Comparison of ENCODE assay signal across 8 cellular contexts in the genomic region with DNA sequence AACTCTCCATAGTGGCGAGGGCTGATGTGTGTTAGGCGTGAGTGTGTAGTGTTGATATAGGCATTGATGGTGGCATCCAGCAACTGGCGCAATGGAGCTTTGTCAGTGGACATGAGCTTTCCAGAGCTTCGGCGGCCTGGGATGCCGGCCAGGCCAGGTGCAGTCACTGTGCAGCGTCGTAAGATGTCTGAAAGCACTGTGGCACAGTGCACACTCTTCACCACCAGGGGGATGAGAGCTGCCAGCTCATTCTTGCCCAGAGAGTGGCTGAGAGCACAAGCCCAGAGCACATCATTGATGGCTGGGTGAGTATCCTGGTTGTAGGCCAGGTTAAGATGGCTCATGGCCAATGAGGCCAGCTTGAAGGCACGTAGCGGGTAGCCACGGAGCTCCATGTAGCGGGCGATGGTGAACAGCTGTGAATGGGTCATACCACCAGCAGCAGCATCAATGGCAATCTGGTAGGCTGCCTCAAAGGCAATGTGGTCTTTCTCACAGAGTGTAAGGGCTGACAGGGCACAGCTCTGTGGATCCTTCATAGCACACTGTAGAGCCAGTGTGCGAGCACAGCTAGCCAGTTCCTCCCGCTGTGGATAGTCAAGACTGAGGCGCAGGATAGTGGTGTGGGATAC. TPM values are rescaled to one million over a fixed set of nuclear protein-coding genes. Genes with fewer than 3 reads are reported as not detected.
DNase-seq lines count a peak whose midpoint lies in the region; ATAC-seq and TF ChIP-seq lines count a peak whose summit lies in the region.

No MANE protein-coding gene starts in this region.

- DNase-seq in NCI-H526 (lab: John Stamatoyannopoulos, UW): peak; percentile 77 to 94
- DNase-seq in activated CD8-positive, alpha-beta T cell treated with anti-CD3 and anti-CD28 coated beads, Interleukin-2, amount 10 ng/mL, durations not matched to agents 7 days and 5 days: peak; percentile 73
- peak; percentile 75 for DNase-seq in epithelial cell of esophagus (ENCODE audit: low read depth)
- DNase-seq in naive B cell: peak; percentile 35
- peak in 1 of 2 donors; percentile 64 for DNase-seq in suprapubic skin (ENCODE audit: low spot score in 2 of 2)
- DNase-seq in epidermal melanocyte (ENCODE audit: insufficient read length, low spot score): no peak

- H3K9me3 ChIP-seq in suprapubic skin: no peaks in the 10 kb centered on the region

- TF ChIP-seq EP300 in suprapubic skin (IDR thresholded peaks at IDR 0.05): no peak

- CTCF ChIA-PET in activated CD8-positive, alpha-beta T cell treated with anti-CD3 and anti-CD28 coated beads, Interleukin-2, amount 10 ng/mL, durations not matched to agents 7 days and 5 days (lab: Charles Lee): interaction anchor here (0.7 to 11.4 kb wide), 24 partner anchors 12 to 560 kb away, joined by 3 to 361 read pairs (median 4); partner anchors contain the start of genes HPDL, MUTYH, TESK2 and TOE1

- H3K9me3 Mint-ChIP-seq in activated CD8-positive, alpha-beta T cell treated with anti-CD3 and anti-CD28 coated beads, Interleukin-2, amount 10 ng/mL, durations not matched to agents 7 days and 5 days (ENCODE audit: insufficient read depth): no peaks in the 10 kb centered on the region
- no peaks in the 10 kb centered on the region for H3K9me3 Mint-ChIP-seq in naive B cell

- no peak overlapping the region for H3K27ac Mint-ChIP-seq in activated CD8-positive, alpha-beta T cell treated with anti-CD3 and anti-CD28 coated beads, Interleukin-2, amount 10 ng/mL, durations not matched to agents 7 days and 5 days
- H3K27ac Mint-ChIP-seq in naive B cell: no peak overlapping the region

- H3K4me3 Mint-ChIP-seq in activated CD8-positive, alpha-beta T cell treated with anti-CD3 and anti-CD28 coated beads, Interleukin-2, amount 10 ng/mL, durations not matched to agents 7 days and 5 days: no peak overlapping the region
- H3K4me3 Mint-ChIP-seq in naive B cell: peak overlapping the region in 1 of 8 donors; percentile 50

- peak; percentile 71 for TF ChIP-seq CTCF in GM12801 (IDR thresholded peaks at IDR 0.05; ENCODE audit: extremely low read depth, insufficient read length)
- TF ChIP-seq CTCF in epithelial cell of esophagus (IDR thresholded peaks at IDR 0.05; ENCODE audit: insufficient read depth, low read depth, low read length, missing control alignments): peak; percentile 96
- TF ChIP-seq CTCF in suprapubic skin (IDR thresholded peaks at IDR 0.05): peak; percentile 48 to 79

- H3K27me3 Mint-ChIP-seq in activated CD8-positive, alpha-beta T cell treated with anti-CD3 and anti-CD28 coated beads, Interleukin-2, amount 10 ng/mL, durations not matched to agents 7 days and 5 days (ENCODE audit: low read depth): no peaks in the 10 kb centered on the region
- no peaks in the 10 kb centered on the region for H3K27me3 Mint-ChIP-seq in naive B cell

- no peak overlapping the region for H3K4me3 ChIP-seq in epithelial cell of esophagus (ENCODE audit: low read length)
- H3K4me3 ChIP-seq in suprapubic skin: no peak overlapping the region

- no peak overlapping the region for H3K27ac ChIP-seq in suprapubic skin

- TF ChIP-seq POLR2A in suprapubic skin (IDR thresholded peaks at IDR 0.05): no peak

- peaks cover 12% of the 10 kb centered on the region for H3K4me1 ChIP-seq in suprapubic skin

- POLR2A ChIA-PET in activated CD8-positive, alpha-beta T cell treated with anti-CD3 and anti-CD28 coated beads, Interleukin-2, amount 10 ng/mL, durations not matched to agents 7 days and 5 days (lab: Charles Lee): interaction anchor here (0.9 to 1.3 kb wide), 4 partner anchors 281 to 473 kb away, joined by 3 to 5 read pairs (median 4); partner anchors contain the start of gene TESK2

- peaks cover 14% of the 10 kb centered on the region for H3K4me1 Mint-ChIP-seq in activated CD8-positive, alpha-beta T cell treated with anti-CD3 and anti-CD28 coated beads, Interleukin-2, amount 10 ng/mL, durations not matched to agents 7 days and 5 days (ENCODE audit: low read depth)
- H3K4me1 Mint-ChIP-seq in naive B cell: peaks cover 9 to 16% (median 14%) of the 10 kb centered on the region in 3 donors

- ATAC-seq in HG03097 (IDR thresholded peaks at IDR 0.05; ENCODE audit: low FRiP score, unreplicated experiment) (peak; percentile 55), naive B cell (ENCODE audit: low read depth in 2 of 2) (peak; percentile 83)
- peak; percentile 86 for ATAC-seq in activated CD8-positive, alpha-beta T cell treated with anti-CD3 and anti-CD28 coated beads, Interleukin-2, amount 10 ng/mL, durations not matched to agents 7 days and 5 days

- peaks cover 8% of the 10 kb centered on the region for H3K36me3 ChIP-seq in suprapubic skin

- no peaks in the 10 kb centered on the region for H3K27me3 ChIP-seq in suprapubic skin

- WGBS in suprapubic skin: 61% methylated on average over 14 of the region's 16 CpGs

- H3K36me3 Mint-ChIP-seq in activated CD8-positive, alpha-beta T cell treated with anti-CD3 and anti-CD28 coated beads, Interleukin-2, amount 10 ng/mL, durations not matched to agents 7 days and 5 days (ENCODE audit: low read depth): peaks cover 11% of the 10 kb centered on the region
- peaks cover 0 to 6% of the 10 kb centered on the region in 2 donors for H3K36me3 Mint-ChIP-seq in naive B cell

RNA-seq across cellular contexts. Expression of gene UROD, which starts 6.7 kb away (rescaled TPM):
- total RNA-seq in activated CD8-positive, alpha-beta T cell treated with anti-CD3 and anti-CD28 coated beads, Interleukin-2, amount 10 ng/mL, durations not matched to agents 7 days and 5 days: 10 to 100 TPM; 74.7 to 76.4 TPM
- polyA plus RNA-seq in naive B cell (ENCODE audit: low read depth in 6 of 6): 10 to 100 TPM; 59.9 to 95.9 (median 77.4) TPM
- 10 to 100 TPM; 45.4 to 65.9 (median 57.2) TPM for total RNA-seq in suprapubic skin

RNA-seq across cellular contexts. Expression of gene HECTD3, which starts 7.6 kb away (rescaled TPM):
- total RNA-seq in activated CD8-positive, alpha-beta T cell treated with anti-CD3 and anti-CD28 coated beads, Interleukin-2, amount 10 ng/mL, durations not matched to agents 7 days and 5 days: 10 to 100 TPM; 33.5 to 38.6 TPM
- 10 to 100 TPM in 5 of 6 donors, 1 to 10 TPM in 1; 9.1 to 31.6 (median 16.1) TPM for polyA plus RNA-seq in naive B cell (ENCODE audit: low read depth in 6 of 6)
- 10 to 100 TPM; 37.8 to 65.5 (median 56.8) TPM for total RNA-seq in suprapubic skin

RNA-seq across cellular contexts. Expression of gene EIF2B3, which starts 32.3 kb away (rescaled TPM):
- 10 to 100 TPM; 24.6 to 28.8 TPM for total RNA-seq in activated CD8-positive, alpha-beta T cell treated with anti-CD3 and anti-CD28 coated beads, Interleukin-2, amount 10 ng/mL, durations not matched to agents 7 days and 5 days
- polyA plus RNA-seq in naive B cell (ENCODE audit: low read depth in 6 of 6): 10 to 100 TPM; 15.1 to 23.5 (median 18.1) TPM
- total RNA-seq in suprapubic skin: 10 to 100 TPM; 14.1 to 20.8 (median 19.6) TPM
